25 cellular contexts compared by ENCODE assay signal in genomic region chr20:58103517-58103904, GRCh38.
"Had no signal": no experiment of that assay in that cellular context is flagged by ENCODE, and none has a peak within 500 bp of the region (broad histone marks: within the 10 kb centered on the region; RNA-seq: fewer than 3 reads in every experiment).

No MANE protein-coding gene starts in this region.

- H3K36me3 ChIP-seq: gastrocnemius medialis, pancreas, prostate gland, stomach, thyroid gland, upper lobe of left lung, vagina had no signal

- H3K4me1 ChIP-seq: gastrocnemius medialis, pancreas, prostate gland, stomach, thyroid gland, upper lobe of left lung had no signal

- ATAC-seq: gastrocnemius medialis; left ventricle myocardium superior; naive thymus-derived CD8-positive, alpha-beta T cell; pancreas; sciatic nerve; stimulated activated naive B cell treated with anti-CD40 and anti-IgM and Interleukin-4, amounts not matched to agents 10 μg/mL and 1 μg/mL and 100 μg/mL, for 72 hours had no signal

- H3K27me3 ChIP-seq: gastrocnemius medialis, pancreas, thyroid gland, upper lobe of left lung, vagina had no signal

- H3K27ac ChIP-seq: epithelial cell of prostate, gastrocnemius medialis, pancreas, prostate gland, stomach, thyroid gland, upper lobe of left lung, vagina, VCaP had no signal

- H3K4me3 ChIP-seq: gastrocnemius medialis, pancreas, prostate gland, stomach, thyroid gland, upper lobe of left lung, vagina had no signal

- DNase-seq: activated CD4-positive, alpha-beta T cell treated with anti-CD3 and anti-CD28 coated beads for 4 hours; activated CD4-positive, alpha-beta T cell treated with anti-CD3 and anti-CD28 coated beads, Interleukin-2, amount 50 U/mL, for 4 hours; activated effector memory CD4-positive, alpha-beta T cell treated with anti-CD3 and anti-CD28 coated beads, Interleukin-2, amount 50 U/mL, for 16 hours; activated T-cell treated with anti-CD3 and anti-CD28 coated beads, Interleukin-2, amount 50 U/mL, for 1 hour; amniotic stem cell; central memory CD4-positive, alpha-beta T cell; effector CD4-positive, alpha-beta T cell; gastrocnemius medialis; glutamatergic neuron; left ventricle myocardium superior; midbrain; naive thymus-derived CD8-positive, alpha-beta T cell; pancreas; retina; small intestine; stimulated activated naive B cell treated with anti-CD40 and anti-IgM and Interleukin-4, amounts not matched to agents 10 μg/mL and 1 μg/mL and 100 μg/mL, for 72 hours; stomach; T-helper 9 cell; thyroid gland; upper lobe of left lung had no signal

- H3K9me3 ChIP-seq: gastrocnemius medialis, pancreas, prostate gland, stomach, thyroid gland, upper lobe of left lung, vagina had no signal
